ENCODE assay signal across 15 cellular contexts in genomic region chr5:35016179-35017056, GRCh38. TPM values are rescaled to one million over a fixed set of nuclear protein-coding genes. Genes with fewer than 3 reads are reported as not detected.
DNase-seq lines count a peak whose midpoint lies in the region; ATAC-seq and TF ChIP-seq lines count a peak whose summit lies in the region.
"Had no signal": no experiment of that assay in that cellular context is flagged by ENCODE, and none has a peak within 500 bp of the region (broad histone marks: within the 10 kb centered on the region; RNA-seq: fewer than 3 reads in every experiment).

No MANE protein-coding gene starts in this region.

- no peak overlapping the region for H3K27ac ChIP-seq in transverse colon
- H3K27ac ChIP-seq: brain microvascular endothelial cell had no signal

- no peak for TF ChIP-seq CTCF in transverse colon (IDR thresholded peaks at IDR 0.05)

- H3K27me3 ChIP-seq in H7 (ENCODE audit: control insufficient read depth, insufficient read depth, low read length) (no peaks in the 10 kb centered on the region), transverse colon (no peaks in the 10 kb centered on the region)
- H3K27me3 ChIP-seq: brain microvascular endothelial cell had no signal

- TF ChIP-seq EP300 in transverse colon (IDR thresholded peaks at IDR 0.05; ENCODE audit: low read depth) = no peak

- intact Hi-C loops in transverse colon (cut with DNase I; ENCODE audit: low total_unique reads) = no loop called here

- H3K4me1 ChIP-seq in transverse colon = no peaks in the 10 kb centered on the region

- H3K4me3 ChIP-seq in H7 (ENCODE audit: insufficient read depth, low read depth, low read length) (no peak overlapping the region), transverse colon (no peak overlapping the region)

- WGBS in transverse colon (ENCODE audit: low coverage in 1 of 2), 2 donors = 24 to 47% methylated on average over 4 of the region's 4 CpGs

- no peaks in the 10 kb centered on the region for H3K9me3 ChIP-seq in transverse colon

- no peak for TF ChIP-seq POLR2A in transverse colon (IDR thresholded peaks at IDR 0.05)

- DNase-seq in NOMO-1 treated with DMSO at 0.1 percent for 48 hours (lab: John Stamatoyannopoulos, UW; ENCODE audit: unreplicated experiment) (peak; percentile 66), H7 (no peak), GOT3 (lab: John Stamatoyannopoulos, UW) (no peak), transverse colon (no peak)
- DNase-seq in effector CD8-positive, alpha-beta T cell (lab: John Stamatoyannopoulos, UW) = no peak
- DNase-seq: activated naive CD4-positive, alpha-beta T cell treated with anti-CD3 and anti-CD28 coated beads, Interleukin-2, amount 10 ng/mL, durations not matched to agents 7 days and 5 days; brain microvascular endothelial cell; stimulated activated CD4-positive, alpha-beta T cell treated with anti-CD3 and anti-CD28 coated beads, Interleukin-4, amount 100 ng/mL, for 24 hours had no signal

- ATAC-seq in GM18867 (IDR thresholded peaks at IDR 0.05; ENCODE audit: unreplicated experiment) (peak; percentile 65), GM21360 (IDR thresholded peaks at IDR 0.05; ENCODE audit: unreplicated experiment) (peak; percentile 54), HG02973 (IDR thresholded peaks at IDR 0.05; ENCODE audit: unreplicated experiment) (peak; percentile 97)
- ATAC-seq: HCT116; SK-N-SH treated with all-trans-retinoic acid at 6 μM for 48 hours; stimulated activated memory B cell treated with anti-CD40 and anti-IgM and Interleukin-4, amounts not matched to agents 10 μg/mL and 1 μg/mL and 100 μg/mL, for 72 hours had no signal

- H3K36me3 ChIP-seq in H7 (replicated peaks; ENCODE audit: control insufficient read depth, insufficient read depth, low read length) = no peaks in the 10 kb centered on the region
- no peaks in the 10 kb centered on the region for H3K36me3 ChIP-seq in transverse colon
- H3K36me3 ChIP-seq: brain microvascular endothelial cell had no signal

- in situ Hi-C loops in transverse colon (cut with MboI; ENCODE audit: low pct_ligation_motif_present in 1 of 4, low pct_unique_long_range_greater_than_20kb in 1 of 4, low sequenced_read_pairs in 3 of 4) = loop anchor here in 1 of 4 donors (25.0 kb wide), 1 partner anchor 529 kb away; no protein-coding TSS in a partner anchor

RNA-seq across cellular contexts. Expression of gene AGXT2, which starts 31.3 kb away (rescaled TPM):
- not detected in 2 replicates for total RNA-seq in H7 (2014; rRNA removed; shearing (Covaris generic))
- not detected for total RNA-seq in transverse colon
- total RNA-seq: lung microvascular endothelial cell had no signal
